ENCODE assay signal across 8 cellular contexts in the genomic region with DNA sequence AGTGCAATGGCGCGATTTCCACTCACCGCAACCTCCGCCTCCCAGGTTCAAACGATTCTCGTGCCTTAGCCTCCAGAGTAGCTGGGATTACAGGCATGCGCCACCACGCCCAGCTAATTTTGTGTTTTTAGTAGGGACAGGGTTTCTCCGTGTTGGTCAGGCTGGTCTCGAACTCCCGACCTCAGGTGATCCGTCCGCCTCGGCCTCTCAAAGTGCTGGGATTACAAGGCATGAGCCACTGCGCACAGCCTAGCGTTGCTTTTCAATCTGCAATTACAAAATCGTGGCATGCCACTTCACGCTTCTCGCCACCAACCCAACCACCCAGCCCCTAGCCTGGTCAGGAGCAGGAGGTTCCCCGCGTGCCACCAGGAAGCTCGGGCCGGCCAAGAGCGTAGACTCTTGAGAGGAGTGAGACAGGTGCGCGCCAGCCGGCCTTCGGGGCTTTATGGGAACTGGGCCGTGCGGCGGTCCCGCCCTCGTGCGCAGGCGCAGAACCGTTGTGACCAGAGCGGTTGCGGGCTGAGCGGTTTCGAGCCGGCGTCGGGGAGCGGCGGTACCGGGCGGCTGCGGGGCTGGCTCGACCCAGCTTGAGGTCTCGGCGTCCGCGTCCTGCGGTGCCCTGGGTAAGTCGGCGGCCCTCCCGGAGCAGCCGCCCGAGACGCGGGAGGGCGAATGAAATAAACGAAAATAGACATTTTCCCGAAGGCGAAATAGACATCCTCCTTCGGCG. TPM values are rescaled to one million over a fixed set of nuclear protein-coding genes. Genes with fewer than 3 reads are reported as not detected.
DNase-seq lines count a peak whose midpoint lies in the region; ATAC-seq and TF ChIP-seq lines count a peak whose summit lies in the region.

TSS of gene ASRGL1 (plus strand) at position 500 of the 733 bp plus-strand sequence. CDS start 530 bp downstream, outside the sequence.

- H4K8ac ChIP-seq in IMR-90 (ENCODE audit: low read depth in 2 of 2, low read length in 2 of 2) = no peak within 1 kb of the TSS

- peak within 1 kb of the TSS; percentile 95 for H3K4me2 ChIP-seq in IMR-90 (ENCODE audit: low read depth, low read length)

- no peaks in the 10 kb centered on the region for H4K20me1 ChIP-seq in IMR-90 (ENCODE audit: insufficient read depth, low read length)

- CTCF ChIA-PET in IMR-90 (lab: Yijun Ruan, JAX) = no interaction called here

- no peak within 1 kb of the TSS for H3K9ac ChIP-seq in IMR-90 (ENCODE audit: low read depth, low read length)

- no peaks in the 10 kb centered on the region for H3K9me1 ChIP-seq in IMR-90 (ENCODE audit: insufficient read depth, low read length)

- no peak within 1 kb of the TSS for H2BK15ac ChIP-seq in IMR-90 (ENCODE audit: low read depth, low read length)

- H3K56ac ChIP-seq in IMR-90 (ENCODE audit: extremely low read depth, insufficient read depth, low read length) = no peak within 1 kb of the TSS

- peaks cover 51% of the 10 kb centered on the region for H3K27me3 ChIP-seq in IMR-90 (ENCODE audit: control insufficient read depth, insufficient read depth, low read length)

- no peak for TF ChIP-seq POLR2A in IMR-90 (IDR thresholded peaks at IDR 0.05; ENCODE audit: low read depth, low read length)

- peak within 1 kb of the TSS; percentile 74 for H3K4me3 ChIP-seq in GM12875 (ENCODE audit: low read depth, low read length)
- peak within 1 kb of the TSS; percentile 51 for H3K4me3 ChIP-seq in IMR-90 (ENCODE audit: insufficient read depth, low read depth, low read length)
- H3K4me3 ChIP-seq in fibroblast of the aortic adventitia (ENCODE audit: low read depth, low read length) = peak within 1 kb of the TSS; percentile 64

- dilution Hi-C loops in IMR-90 (cut with HindIII; ENCODE audit: low sequenced_read_pairs, unreplicated experiment) = no loop called here

- ATAC-seq in IMR-90 (ENCODE audit: low read depth) = peak; percentile 91
- ATAC-seq in natural killer cell treated with Interleukin-12 subunit alpha and Interleukin-12 subunit beta and Interleukin-15 and Interleukin-18, amount 100 ng/mL, for 72 hours = peak; percentile 89 to 91

- H3K27me3 Mint-ChIP-seq in natural killer cell treated with Interleukin-12 subunit alpha and Interleukin-12 subunit beta and Interleukin-15 and Interleukin-18, amount 100 ng/mL, for 72 hours = peaks cover 9 to 20% of the 10 kb centered on the region in 2 donors

- no TSS peak for BruUV-seq in IMR-90 (replicated peaks; lab: Mats Ljungman, UMichigan)

- TF ChIP-seq RAD21 in IMR-90 (IDR thresholded peaks at IDR 0.05; ENCODE audit: low read length) = no peak

- in situ Hi-C loops in IMR-90 (cut with MboI; ENCODE audit: low sequenced_read_pairs) = no loop called here

- POLR2A ChIA-PET in IMR-90 (lab: Charles Lee; ENCODE audit: unreplicated experiment) = no interaction called here

- H4K5ac ChIP-seq in IMR-90 (ENCODE audit: low read depth, low read length) = no peak within 1 kb of the TSS

- no peaks in the 10 kb centered on the region for H3K36me3 ChIP-seq in IMR-90 (ENCODE audit: control insufficient read depth, insufficient read depth, low read length)

- intact Hi-C loops in IMR-90 (cut with micrococcal nuclease) = no loop called here

- peak within 1 kb of the TSS; percentile 86 for H3K4me3 Mint-ChIP-seq in natural killer cell treated with Interleukin-12 subunit alpha and Interleukin-12 subunit beta and Interleukin-15 and Interleukin-18, amount 100 ng/mL, for 72 hours

- no peak within 1 kb of the TSS for H4K91ac ChIP-seq in IMR-90 (ENCODE audit: insufficient read depth, low read depth, low read length)

- no peaks in the 10 kb centered on the region for H3K79me1 ChIP-seq in IMR-90 (ENCODE audit: low read depth in 1 of 2, low read length in 2 of 2)

- H2BK120ac ChIP-seq in IMR-90 (ENCODE audit: low read depth, low read length) = no peak within 1 kb of the TSS

- no peak within 1 kb of the TSS for H2AK5ac ChIP-seq in IMR-90 (ENCODE audit: low read depth, low read length)

- H2BK5ac ChIP-seq in IMR-90 (ENCODE audit: low read depth, low read length, poor library complexity, severe bottlenecking) = no peak within 1 kb of the TSS

- TF ChIP-seq CTCF in GM12875 (IDR thresholded peaks at IDR 0.05; ENCODE audit: borderline replicate concordance, insufficient read depth, low read depth, low read length) = no peak
- no peak for TF ChIP-seq CTCF in IMR-90 (conservative IDR thresholded peaks at IDR 0.05; ENCODE audit: low read depth, low read length)
- TF ChIP-seq CTCF in fibroblast of the aortic adventitia (IDR thresholded peaks at IDR 0.05; ENCODE audit: insufficient read depth, low read length) = no peak

- H3K14ac ChIP-seq in IMR-90 (replicated peaks; ENCODE audit: low read depth, low read length) = no peak within 1 kb of the TSS

- H3K27ac Mint-ChIP-seq in natural killer cell treated with Interleukin-12 subunit alpha and Interleukin-12 subunit beta and Interleukin-15 and Interleukin-18, amount 100 ng/mL, for 72 hours = peak within 1 kb of the TSS; percentile 4 to 76

- WGBS in IMR-90 (ENCODE audit: extremely low coverage in 2 of 2, insufficient read length in 1 of 2), 2 experiments = 4% methylated on average over 43 of the region's 67 CpGs; no CpG with 5 or more reads in 1 of the 2 experiments

- no peaks in the 10 kb centered on the region for H3K9me3 ChIP-seq in IMR-90 (ENCODE audit: control insufficient read depth, insufficient read depth, low read length)

- no peaks in the 10 kb centered on the region for H3K9me3 Mint-ChIP-seq in natural killer cell treated with Interleukin-12 subunit alpha and Interleukin-12 subunit beta and Interleukin-15 and Interleukin-18, amount 100 ng/mL, for 72 hours

- no peak within 1 kb of the TSS for H3K27ac ChIP-seq in IMR-90 (ENCODE audit: insufficient read depth, low read length)

- H3K36me3 Mint-ChIP-seq in natural killer cell treated with Interleukin-12 subunit alpha and Interleukin-12 subunit beta and Interleukin-15 and Interleukin-18, amount 100 ng/mL, for 72 hours = no peaks in the 10 kb centered on the region

- no peak within 1 kb of the TSS for H2BK20ac ChIP-seq in IMR-90 (ENCODE audit: low read depth, low read length)

- peak within 1 kb of the TSS; percentile 92 for H2AFZ ChIP-seq in IMR-90 (replicated peaks; ENCODE audit: low read length, poor library complexity)

- no peak within 1 kb of the TSS for H3K18ac ChIP-seq in IMR-90 (ENCODE audit: low read depth, low read length)

- H2AK9ac ChIP-seq in IMR-90 (replicated peaks; ENCODE audit: low read depth, low read length, poor library complexity) = no peak within 1 kb of the TSS

- no peaks in the 10 kb centered on the region for H3K4me1 ChIP-seq in IMR-90 (ENCODE audit: control insufficient read depth, insufficient read depth, low read length)

- H3K4me1 Mint-ChIP-seq in natural killer cell treated with Interleukin-12 subunit alpha and Interleukin-12 subunit beta and Interleukin-15 and Interleukin-18, amount 100 ng/mL, for 72 hours (ENCODE audit: low read depth in 2 of 2) = peaks cover 22 to 26% of the 10 kb centered on the region in 2 donors

- DNase-seq in IMR-90 = peak; percentile 15
- DNase-seq in RKO (ENCODE audit: low spot score) = peak; percentile 28
- peak; percentile 58 for DNase-seq in activated T-helper 9 cell treated with anti-CD3 and anti-CD28 coated beads, Interleukin-2, amount 50 U/mL, for 16 hours (ENCODE audit: low read depth)
- peak; percentile 34 for DNase-seq in fibroblast of the aortic adventitia (ENCODE audit: low read depth)
- peak; percentile 90 for DNase-seq in natural killer cell treated with Interleukin-12 subunit alpha and Interleukin-12 subunit beta and Interleukin-15 and Interleukin-18, amount 100 ng/mL, for 72 hours (ENCODE audit: low spot score)
- peak; percentile 41 to 77 (median 64) for DNase-seq in stimulated activated naive CD4-positive, alpha-beta T cell (lab: John Stamatoyannopoulos, UW)
- DNase-seq in foreskin melanocyte = no peak

- H3K4ac ChIP-seq in IMR-90 (ENCODE audit: low read depth, low read length) = no peak within 1 kb of the TSS

- no peak within 1 kb of the TSS for H3K23ac ChIP-seq in IMR-90 (ENCODE audit: low read depth, low read length)

TF ChIP-seq in IMR-90, 13 proteins besides CTCF, POLR2A, EP300 and RAD21 (continues in another document):
- TF ChIP-seq, protein P1, sequence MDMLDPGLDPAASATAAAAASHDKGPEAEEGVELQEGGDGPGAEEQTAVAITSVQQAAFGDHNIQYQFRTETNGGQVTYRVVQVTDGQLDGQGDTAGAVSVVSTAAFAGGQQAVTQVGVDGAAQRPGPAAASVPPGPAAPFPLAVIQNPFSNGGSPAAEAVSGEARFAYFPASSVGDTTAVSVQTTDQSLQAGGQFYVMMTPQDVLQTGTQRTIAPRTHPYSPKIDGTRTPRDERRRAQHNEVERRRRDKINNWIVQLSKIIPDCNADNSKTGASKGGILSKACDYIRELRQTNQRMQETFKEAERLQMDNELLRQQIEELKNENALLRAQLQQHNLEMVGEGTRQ (IDR thresholded peaks at IDR 0.05; ENCODE audit: low read depth, low read length) = no peak
- TF ChIP-seq RCOR1 (IDR thresholded peaks at IDR 0.05; ENCODE audit: insufficient replicate concordance, low read length) = no peak
- TF ChIP-seq CHD1 (IDR thresholded peaks at IDR 0.05; ENCODE audit: low read depth, low read length) = no peak
- TF ChIP-seq MAZ (IDR thresholded peaks at IDR 0.05; ENCODE audit: borderline replicate concordance, low read depth, low read length) = no peak
- no peak for TF ChIP-seq MXI1 (IDR thresholded peaks at IDR 0.05; ENCODE audit: borderline replicate concordance, low read depth, low read length)
- no peak for TF ChIP-seq FOS (IDR thresholded peaks at IDR 0.05; ENCODE audit: low read depth, low read length)
- TF ChIP-seq RFX5 (IDR thresholded peaks at IDR 0.05; ENCODE audit: low read depth, low read length) = no peak
- TF ChIP-seq, protein P2, sequence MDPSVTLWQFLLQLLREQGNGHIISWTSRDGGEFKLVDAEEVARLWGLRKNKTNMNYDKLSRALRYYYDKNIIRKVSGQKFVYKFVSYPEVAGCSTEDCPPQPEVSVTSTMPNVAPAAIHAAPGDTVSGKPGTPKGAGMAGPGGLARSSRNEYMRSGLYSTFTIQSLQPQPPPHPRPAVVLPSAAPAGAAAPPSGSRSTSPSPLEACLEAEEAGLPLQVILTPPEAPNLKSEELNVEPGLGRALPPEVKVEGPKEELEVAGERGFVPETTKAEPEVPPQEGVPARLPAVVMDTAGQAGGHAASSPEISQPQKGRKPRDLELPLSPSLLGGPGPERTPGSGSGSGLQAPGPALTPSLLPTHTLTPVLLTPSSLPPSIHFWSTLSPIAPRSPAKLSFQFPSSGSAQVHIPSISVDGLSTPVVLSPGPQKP (IDR thresholded peaks at IDR 0.05; ENCODE audit: borderline replicate concordance, low read depth, low read length) = no peak
- TF ChIP-seq NFE2L2 (IDR thresholded peaks at IDR 0.05; ENCODE audit: low read depth, low read length) = no peak

RNA-seq across cellular contexts. Expression of gene ASRGL1, which starts in this region (rescaled TPM):
- total RNA-seq in IMR-90 (2012; rRNA removed) (0.28 TPM in 1 of 2 replicates, not detected in the other), fibroblast of the aortic adventitia (ENCODE audit: low replicate concordance) (0.18 and 0.98 TPM in 2 replicates)
- polyA plus RNA-seq in IMR-90 (2012; rRNA removed) = 0.72 and 1.0 TPM in 2 replicates
- polyA plus RNA-seq in IMR-90 (2012; cell fraction: cytosol; rRNA removed) = 0.55 and 0.70 TPM in 2 replicates
- polyA plus RNA-seq in IMR-90 (2012; cell fraction: nucleus; rRNA removed; ENCODE audit: low replicate concordance) = 0.58 and 0.84 TPM in 2 replicates
- 1 to 10 TPM; 7.2 to 7.8 TPM for total RNA-seq in natural killer cell treated with Interleukin-12 subunit alpha and Interleukin-12 subunit beta and Interleukin-15 and Interleukin-18, amount 100 ng/mL, for 72 hours

Comparison
In these comparisons a context has a peak if more than half of its experiments do, and no peak if none do; other contexts are left out.
1. Peak in DNase-seq and H3K4me3 ChIP-seq in fibroblast of the aortic adventitia; RNA of the gene not detected or under 1 TPM.